In the genomic region with DNA sequence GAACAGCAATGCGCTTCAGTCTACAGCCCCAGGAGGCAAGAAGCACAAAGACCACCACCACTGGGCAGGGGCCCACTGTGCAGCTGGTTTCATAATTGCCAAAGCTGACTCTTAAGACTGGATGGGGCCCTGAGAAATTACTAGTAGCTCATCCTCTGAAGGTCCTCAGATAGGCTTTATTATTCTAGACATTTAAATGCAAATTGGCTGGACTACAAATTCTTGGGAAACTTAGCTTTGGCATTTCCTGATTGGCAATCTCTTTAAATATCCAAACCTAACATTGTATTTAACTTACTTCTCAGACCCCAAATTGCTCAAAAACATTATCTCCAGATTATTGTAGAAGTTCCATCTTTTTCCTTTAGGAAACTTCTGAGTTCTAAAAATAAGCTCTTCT, we compare ENCODE assay signal across 27 cellular contexts.
DNase-seq lines count a peak whose midpoint lies in the region; FAIRE-seq and TF ChIP-seq lines count a peak whose summit lies in the region.
"Had no signal": no experiment of that assay in that cellular context is flagged by ENCODE, and none has a peak within 500 bp of the region (broad histone marks: within the 10 kb centered on the region; RNA-seq: fewer than 3 reads in every experiment).

No MANE protein-coding gene starts in this region.

- DNase-seq in GM03348 (ENCODE audit: low spot score) (peak; percentile 2), SJCRH30 (peak in 1 of 2 experiments; percentile 9), endothelial cell of umbilical vein (ENCODE audit: low read depth, low spot score) (peak; percentile 20), neural progenitor cell (ENCODE audit: low spot score) (peak; percentile 7), DMS79 (lab: John Stamatoyannopoulos, UW) (no peak), midbrain (lab: John Stamatoyannopoulos, UW) (no peak), GM20000 (ENCODE audit: low spot score) (no peak)
- no peak for DNase-seq in activated CD4-positive, alpha-beta T cell treated with anti-CD3 and anti-CD28 coated beads for 48 hours
- DNase-seq: activated naive CD4-positive, alpha-beta T cell treated with anti-CD3 and anti-CD28 coated beads, Interleukin-2, amount 50 U/mL, for 16 hours; activated T-cell treated with anti-CD3 and anti-CD28 coated beads for 4 hours; amygdala; DMS153; erythroblast; foreskin keratinocyte; HFFc6; MG63; natural killer cell; NCI-H1417 treated with DMSO at 0.1 percent for 48 hours; NCI-H2081; NCI-H526 treated with DMSO at 0.1 percent for 48 hours; sigmoid colon; stimulated activated CD4-positive, alpha-beta T cell treated with anti-CD3 and anti-CD28 coated beads, Interleukin-4, amount 100 ng/mL, for 1 hour had no signal

- H3K9me3 ChIP-seq in SJCRH30 (replicated peaks) (no peaks in the 10 kb centered on the region), endothelial cell of umbilical vein (replicated peaks; ENCODE audit: control insufficient read depth, insufficient read depth, low read length) (no peaks in the 10 kb centered on the region), neural progenitor cell (ENCODE audit: low read depth) (peaks cover 3% of the 10 kb centered on the region)
- H3K9me3 ChIP-seq: BLaER1, MG63, sigmoid colon, tibial nerve had no signal

- H2AFZ ChIP-seq in endothelial cell of umbilical vein (ENCODE audit: low read depth, low read length) (no peak overlapping the region), neural progenitor cell (replicated peaks) (no peak overlapping the region)

- H3K36me3 ChIP-seq in SJCRH30 (no peaks in the 10 kb centered on the region), endothelial cell of umbilical vein (ENCODE audit: control insufficient read depth in 2 of 2, extremely low read depth in 1 of 2, insufficient read depth in 2 of 2, low read length in 2 of 2) (no peaks in the 10 kb centered on the region), neural progenitor cell (no peaks in the 10 kb centered on the region)
- H3K36me3 ChIP-seq: BLaER1, MG63, sigmoid colon, tibial nerve had no signal

- BruUV-seq in endothelial cell of umbilical vein (replicated peaks; lab: Mats Ljungman, UMichigan), result no TSS peak

- intact Hi-C loops in endothelial cell of umbilical vein (cut with micrococcal nuclease), result no loop called here

- TF ChIP-seq CTCF in endothelial cell of umbilical vein (IDR thresholded peaks at IDR 0.05; ENCODE audit: extremely low read depth in 1 of 2, insufficient read depth in 1 of 2, low read depth in 1 of 2, low read length in 2 of 2) (no peak), neural progenitor cell (IDR thresholded peaks at IDR 0.05) (no peak), GM20000 (IDR thresholded peaks at IDR 0.05; ENCODE audit: extremely low read depth, missing control alignments) (no peak)

- POLR2A ChIA-PET in endothelial cell of umbilical vein (lab: Charles Lee), result no interaction called here

- dilution Hi-C loops in endothelial cell of umbilical vein (cut with MboI; ENCODE audit: extremely low pct_ligation_motif_present, low sequenced_read_pairs), result no loop called here

- FAIRE-seq in endothelial cell of umbilical vein (lab: Jason Lieb, UNC), result no peak

- no peak overlapping the region for H3K4me3 ChIP-seq in SJCRH30
- H3K4me3 ChIP-seq in endothelial cell of umbilical vein (replicated peaks in 1 of 3; ENCODE audit: insufficient read depth in 1 of 3, low read depth in 1 of 3, low read length in 3 of 3), result no peak overlapping the region
- no peak overlapping the region for H3K4me3 ChIP-seq in neural progenitor cell
- H3K4me3 ChIP-seq: BLaER1, lung, MG63, sigmoid colon, tibial nerve had no signal

- H3K27me3 Mint-ChIP-seq in neural progenitor cell (ENCODE audit: insufficient read depth, low read depth), result no peaks in the 10 kb centered on the region

- H3K79me2 ChIP-seq in endothelial cell of umbilical vein (ENCODE audit: control insufficient read depth, insufficient read depth, low read length) (no peaks in the 10 kb centered on the region), neural progenitor cell (ENCODE audit: low read depth) (no peaks in the 10 kb centered on the region)

- no peak overlapping the region for H3K4me3 Mint-ChIP-seq in neural progenitor cell
- H3K4me3 Mint-ChIP-seq: HFFc6, natural killer cell had no signal

- H3K27ac Mint-ChIP-seq in neural progenitor cell, result no peak overlapping the region
- H3K27ac Mint-ChIP-seq: activated T-helper 2 cell treated with anti-CD3 and anti-CD28 coated beads, Interferon-gamma antibody, Interleukin-2, Interleukin-4, amounts not matched to agents 10 μg/mL and 5 μg/mL and 100 μg/mL, durations not matched to agents 14 hours and 24 hours and 36 hours; HFFc6; natural killer cell had no signal

- H3K4me2 ChIP-seq in endothelial cell of umbilical vein (ENCODE audit: insufficient read depth, low read length) (no peak overlapping the region), neural progenitor cell (peak overlapping the region; percentile 14)
- H3K4me2 ChIP-seq: BLaER1, KMS-11 had no signal

- no peaks in the 10 kb centered on the region for H4K20me1 ChIP-seq in endothelial cell of umbilical vein (replicated peaks; ENCODE audit: control insufficient read depth, extremely low read depth, insufficient read depth, low read length)
- H4K20me1 ChIP-seq in neural progenitor cell (ENCODE audit: low read depth), result no peaks in the 10 kb centered on the region
- H4K20me1 ChIP-seq: BLaER1 had no signal

- H3K9ac ChIP-seq in endothelial cell of umbilical vein (replicated peaks; ENCODE audit: extremely low read depth, insufficient read depth, low read length), result no peak overlapping the region
- no peak overlapping the region for H3K9ac ChIP-seq in neural progenitor cell
- H3K9ac ChIP-seq: BLaER1, KMS-11 had no signal

- H3K36me3 Mint-ChIP-seq in neural progenitor cell, result peaks cover 3% of the 10 kb centered on the region
- H3K36me3 Mint-ChIP-seq: natural killer cell had no signal

- no peaks in the 10 kb centered on the region for H3K4me1 Mint-ChIP-seq in neural progenitor cell
- H3K4me1 Mint-ChIP-seq: natural killer cell had no signal

- H3K27ac ChIP-seq in SJCRH30 (peak overlapping the region; percentile 84), endothelial cell of umbilical vein (ENCODE audit: insufficient read depth, low read depth, low read length) (no peak overlapping the region), neural progenitor cell (no peak overlapping the region)
- H3K27ac ChIP-seq: BLaER1, foreskin keratinocyte, KMS-11, sigmoid colon, tibial nerve had no signal

- no peak for TF ChIP-seq POLR2A in endothelial cell of umbilical vein (IDR thresholded peaks at IDR 0.05; ENCODE audit: low read depth, low read length)

- CTCF ChIA-PET in endothelial cell of umbilical vein (lab: Charles Lee), result no interaction called here

- H3F3A ChIP-seq in neural progenitor cell (ENCODE audit: low read depth), result peaks cover 4% of the 10 kb centered on the region

- no peaks in the 10 kb centered on the region for H3K9me1 ChIP-seq in endothelial cell of umbilical vein (replicated peaks; ENCODE audit: control insufficient read depth, extremely low read depth, insufficient read depth, low read length)

- peaks cover 38% of the 10 kb centered on the region for H3K4me1 ChIP-seq in SJCRH30
- H3K4me1 ChIP-seq in endothelial cell of umbilical vein (ENCODE audit: control insufficient read depth, extremely low read depth, insufficient read depth, low read length), result no peaks in the 10 kb centered on the region
- peaks cover 15% of the 10 kb centered on the region for H3K4me1 ChIP-seq in neural progenitor cell
- H3K4me1 ChIP-seq: BLaER1, foreskin keratinocyte, sigmoid colon had no signal

- no peaks in the 10 kb centered on the region for H3K27me3 ChIP-seq in SJCRH30
- no peaks in the 10 kb centered on the region for H3K27me3 ChIP-seq in endothelial cell of umbilical vein (ENCODE audit: control insufficient read depth in 2 of 2, insufficient read depth in 2 of 2, low read length in 2 of 2)
- H3K27me3 ChIP-seq in neural progenitor cell, result no peaks in the 10 kb centered on the region
- H3K27me3 ChIP-seq: foreskin keratinocyte, MG63, sigmoid colon, tibial nerve had no signal

- peaks cover 6% of the 10 kb centered on the region for H3K9me3 Mint-ChIP-seq in neural progenitor cell
- H3K9me3 Mint-ChIP-seq: activated T-helper 2 cell treated with anti-CD3 and anti-CD28 coated beads, Interferon-gamma antibody, Interleukin-2, Interleukin-4, amounts not matched to agents 10 μg/mL and 5 μg/mL and 100 μg/mL, durations not matched to agents 14 hours and 24 hours and 36 hours; HFFc6; natural killer cell had no signal

TF ChIP-seq in endothelial cell of umbilical vein, 7 proteins besides CTCF, POLR2A, EP300 and RAD21:
- TF ChIP-seq EZH2 (IDR thresholded peaks at IDR 0.05; ENCODE audit: borderline replicate concordance, low read depth, low read length, severe bottlenecking) (no peak), MYC (IDR thresholded peaks at IDR 0.05; ENCODE audit: low read depth, low read length) (no peak), POLR2AphosphoS5 (IDR thresholded peaks at IDR 0.05; ENCODE audit: insufficient read depth, low read depth, low read length) (no peak), FOS (IDR thresholded peaks at IDR 0.05; ENCODE audit: borderline replicate concordance, insufficient read depth, low read length) (no peak)

Comparison
In these comparisons a context has a peak if more than half of its experiments do, and no peak if none do; other contexts are left out.
1. DNase-seq: peak in GM03348 (single experiment), endothelial cell of umbilical vein (single experiment) and neural progenitor cell (single experiment); none in DMS79 (single experiment), activated CD4-positive, alpha-beta T cell treated with anti-CD3 and anti-CD28 coated beads for 48 hours (single experiment), midbrain (single experiment) and GM20000 (single experiment).